Comparison of ENCODE assay signal across 18 cellular contexts in the genomic region with DNA sequence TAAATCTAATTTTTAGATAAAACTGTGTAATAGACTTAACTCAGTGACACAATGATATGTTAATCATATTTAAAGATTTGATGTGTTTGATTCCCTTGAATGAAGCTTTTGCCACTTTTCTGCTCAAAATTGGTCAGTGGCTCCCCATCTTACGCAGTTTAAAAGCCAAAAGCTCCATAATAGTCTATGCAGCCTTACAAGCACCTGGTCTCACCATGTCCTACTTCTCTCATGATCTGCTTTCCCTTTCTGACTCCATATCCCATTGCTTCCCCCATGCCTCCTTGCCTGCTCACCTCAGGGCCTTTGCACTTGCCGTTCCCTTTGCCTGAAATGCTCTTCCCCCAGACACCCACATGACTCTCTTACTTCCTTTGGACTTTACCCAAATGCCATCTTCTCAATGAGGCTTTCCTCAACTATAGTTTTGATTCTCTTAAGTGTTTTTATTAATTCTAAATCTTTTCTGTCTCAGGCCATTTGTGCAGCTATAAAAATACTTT. TPM values are rescaled to one million over a fixed set of nuclear protein-coding genes. Genes with fewer than 3 reads are reported as not detected.
DNase-seq lines count a peak whose midpoint lies in the region; ATAC-seq and TF ChIP-seq lines count a peak whose summit lies in the region.
"Had no signal": no experiment of that assay in that cellular context is flagged by ENCODE, and none has a peak within 500 bp of the region (broad histone marks: within the 10 kb centered on the region; RNA-seq: fewer than 3 reads in every experiment).

No MANE protein-coding gene starts in this region.

- no peaks in the 10 kb centered on the region for H3K27me3 ChIP-seq in breast epithelium
- H3K27me3 ChIP-seq: body of pancreas had no signal

- H3K27ac ChIP-seq in breast epithelium = no peak overlapping the region
- H3K27ac ChIP-seq: BLaER1 treated with 17β-estradiol and CSF1 and Interleukin-3, amounts not matched to agents 10 nM and 100 nM; body of pancreas; neutrophil had no signal

- H3K36me3 Mint-ChIP-seq in MCF 10A (ENCODE audit: insufficient read depth, unreplicated experiment) (peaks cover 10% of the 10 kb centered on the region), naive B cell (peaks cover 0 to 3% of the 10 kb centered on the region in 2 donors), type B pancreatic cell (peaks cover 13% of the 10 kb centered on the region)
- peaks cover 2% of the 10 kb centered on the region for H3K36me3 Mint-ChIP-seq in activated T-helper 1 cell treated with anti-CD3 and anti-CD28 coated beads, Interleukin-12 subunit alpha, Interleukin-12 subunit beta, Interleukin-2, Interleukin-4 antibody, amounts not matched to agents 30 ng/mL and 10 ng/mL and 1 ng/mL, durations not matched to agents 14 hours and 24 hours and 36 hours (ENCODE audit: low read depth)
- H3K36me3 Mint-ChIP-seq: memory B cell had no signal

- H3K9me3 Mint-ChIP-seq in MCF 10A (ENCODE audit: unreplicated experiment) (no peaks in the 10 kb centered on the region), naive B cell (peaks cover 0 to 2% (median 0%) of the 10 kb centered on the region in 7 donors), type B pancreatic cell (no peaks in the 10 kb centered on the region)
- no peaks in the 10 kb centered on the region for H3K9me3 Mint-ChIP-seq in activated T-helper 1 cell treated with anti-CD3 and anti-CD28 coated beads, Interleukin-12 subunit alpha, Interleukin-12 subunit beta, Interleukin-2, Interleukin-4 antibody, amounts not matched to agents 30 ng/mL and 10 ng/mL and 1 ng/mL, durations not matched to agents 14 hours and 24 hours and 36 hours
- H3K9me3 Mint-ChIP-seq: activated CD8-positive, alpha-beta T cell treated with anti-CD3 and anti-CD28 coated beads for 36 hours; activated naive CD4-positive, alpha-beta T cell treated with anti-CD3 and anti-CD28 coated beads, Interleukin-2, amount 50 U/mL, for 72 hours; activated T-cell treated with anti-CD3 and anti-CD28 coated beads, Interleukin-2, amount 50 U/mL, for 4 hours; memory B cell had no signal

- TF ChIP-seq POLR2A in breast epithelium (IDR thresholded peaks at IDR 0.05) = no peak

- peak overlapping the region; percentile 19 for H3K27ac Mint-ChIP-seq in MCF 10A (ENCODE audit: low read depth, unreplicated experiment)
- H3K27ac Mint-ChIP-seq in activated T-helper 1 cell treated with anti-CD3 and anti-CD28 coated beads, Interleukin-12 subunit alpha, Interleukin-12 subunit beta, Interleukin-2, Interleukin-4 antibody, amounts not matched to agents 30 ng/mL and 10 ng/mL and 1 ng/mL, durations not matched to agents 14 hours and 24 hours and 36 hours = no peak overlapping the region
- H3K27ac Mint-ChIP-seq in naive B cell = no peak overlapping the region
- H3K27ac Mint-ChIP-seq in type B pancreatic cell = peak overlapping the region; percentile 12
- H3K27ac Mint-ChIP-seq: activated CD8-positive, alpha-beta T cell treated with anti-CD3 and anti-CD28 coated beads for 36 hours had no signal

- H3K4me3 ChIP-seq in breast epithelium = no peak overlapping the region
- H3K4me3 ChIP-seq: body of pancreas had no signal

- CTCF ChIA-PET in MCF 10A (lab: Yijun Ruan, JAX) = interaction anchor here (0.6 kb wide), 1 partner anchor 335 kb away, joined by 3 read pairs; no protein-coding TSS in a partner anchor

- no TSS peak for BruUV-seq in MCF 10A (replicated peaks; lab: Mats Ljungman, UMichigan)

- TF ChIP-seq CTCF in MCF 10A (IDR thresholded peaks at IDR 0.05; ENCODE audit: unreplicated experiment) (no peak), breast epithelium (IDR thresholded peaks at IDR 0.05) (no peak), type B pancreatic cell (conservative IDR thresholded peaks at IDR 0.05) (no peak)

- POLR2A ChIA-PET in MCF 10A (lab: Yijun Ruan, JAX) = interaction anchor here (0.7 to 1.3 kb wide), 3 partner anchors 96 to 147 kb away, joined by 3 to 4 read pairs (median 4); a partner anchor contains a TSS

- H3K4me3 Mint-ChIP-seq in MCF 10A (ENCODE audit: unreplicated experiment) (peak overlapping the region; percentile 82), naive B cell (peak overlapping the region in 5 of 8 donors; percentile 25 to 86 (median 58)), type B pancreatic cell (peak overlapping the region; percentile 70)
- H3K4me3 Mint-ChIP-seq in activated T-helper 1 cell treated with anti-CD3 and anti-CD28 coated beads, Interleukin-12 subunit alpha, Interleukin-12 subunit beta, Interleukin-2, Interleukin-4 antibody, amounts not matched to agents 30 ng/mL and 10 ng/mL and 1 ng/mL, durations not matched to agents 14 hours and 24 hours and 36 hours = peak overlapping the region; percentile 12

- no peaks in the 10 kb centered on the region for H3K27me3 Mint-ChIP-seq in MCF 10A (ENCODE audit: insufficient read depth, unreplicated experiment)
- peaks cover 64% of the 10 kb centered on the region for H3K27me3 Mint-ChIP-seq in activated T-helper 1 cell treated with anti-CD3 and anti-CD28 coated beads, Interleukin-12 subunit alpha, Interleukin-12 subunit beta, Interleukin-2, Interleukin-4 antibody, amounts not matched to agents 30 ng/mL and 10 ng/mL and 1 ng/mL, durations not matched to agents 14 hours and 24 hours and 36 hours (ENCODE audit: insufficient read depth)
- H3K27me3 Mint-ChIP-seq in naive B cell = peaks cover 42 to 55% (median 47%) of the 10 kb centered on the region in 3 donors
- peaks cover 4% of the 10 kb centered on the region for H3K27me3 Mint-ChIP-seq in type B pancreatic cell

- no peak for ATAC-seq in naive B cell (ENCODE audit: low read depth in 2 of 2)
- no peak for ATAC-seq in GM19397 (IDR thresholded peaks at IDR 0.05; ENCODE audit: unreplicated experiment)
- ATAC-seq in GM18858 (IDR thresholded peaks at IDR 0.05; ENCODE audit: unreplicated experiment) = no peak
- ATAC-seq: activated CD8-positive, alpha-beta T cell treated with anti-CD3 and anti-CD28 coated beads for 36 hours; activated naive CD4-positive, alpha-beta T cell treated with anti-CD3 and anti-CD28 coated beads, Interleukin-2, amount 50 U/mL, for 72 hours; activated T-cell treated with anti-CD3 and anti-CD28 coated beads, Interleukin-2, amount 50 U/mL, for 4 hours; body of pancreas; GM12878 had no signal

- H3K9me3 ChIP-seq in breast epithelium = no peaks in the 10 kb centered on the region
- H3K9me3 ChIP-seq: BLaER1 treated with 17β-estradiol and CSF1 and Interleukin-3, amounts not matched to agents 10 nM and 100 nM; body of pancreas; neutrophil had no signal

- intact Hi-C loops in MCF 10A (cut with micrococcal nuclease) (no loop called here), breast epithelium (cut with DNase I; ENCODE audit: low total_unique reads) (no loop called here)
- intact Hi-C loops in activated T-helper 1 cell treated with anti-CD3 and anti-CD28 coated beads, Interleukin-12 subunit alpha, Interleukin-12 subunit beta, Interleukin-2, Interleukin-4 antibody, amounts not matched to agents 30 ng/mL and 10 ng/mL and 1 ng/mL, durations not matched to agents 14 hours and 24 hours and 36 hours (cut with micrococcal nuclease) = no loop called here

- DNase-seq in MCF 10A (ENCODE audit: unreplicated experiment) = no peak
- DNase-seq in breast epithelium (ENCODE audit: low spot score in 2 of 2) = no peak
- DNase-seq in activated T-helper 1 cell treated with anti-CD3 and anti-CD28 coated beads, Interleukin-12 subunit alpha, Interleukin-12 subunit beta, Interleukin-2, Interleukin-4 antibody, amounts not matched to agents 30 ng/mL and 10 ng/mL and 1 ng/mL, durations not matched to agents 14 hours and 24 hours and 36 hours (ENCODE audit: low spot score) = no peak
- DNase-seq in naive B cell = no peak
- DNase-seq in type B pancreatic cell (ENCODE audit: extremely low spot score, unreplicated experiment) = no peak
- DNase-seq in COR-L47 (lab: John Stamatoyannopoulos, UW) = no peak
- DNase-seq: activated CD8-positive, alpha-beta T cell treated with anti-CD3 and anti-CD28 coated beads for 36 hours; activated T-cell treated with anti-CD3 and anti-CD28 coated beads, Interleukin-2, amount 50 U/mL, for 4 hours; body of pancreas; hippocampal formation; Right ventricle myocardium superior had no signal

- H3K4me1 ChIP-seq in breast epithelium = no peaks in the 10 kb centered on the region

- H3K36me3 ChIP-seq in breast epithelium = no peaks in the 10 kb centered on the region
- H3K36me3 ChIP-seq: BLaER1 treated with 17β-estradiol and CSF1 and Interleukin-3, amounts not matched to agents 10 nM and 100 nM; neutrophil had no signal

- H3K4me1 Mint-ChIP-seq in MCF 10A (ENCODE audit: insufficient read depth, unreplicated experiment) = peaks cover 24% of the 10 kb centered on the region
- peaks cover 12% of the 10 kb centered on the region for H3K4me1 Mint-ChIP-seq in activated T-helper 1 cell treated with anti-CD3 and anti-CD28 coated beads, Interleukin-12 subunit alpha, Interleukin-12 subunit beta, Interleukin-2, Interleukin-4 antibody, amounts not matched to agents 30 ng/mL and 10 ng/mL and 1 ng/mL, durations not matched to agents 14 hours and 24 hours and 36 hours (ENCODE audit: low read depth)
- H3K4me1 Mint-ChIP-seq in naive B cell = peaks cover 16 to 25% (median 20%) of the 10 kb centered on the region in 3 donors
- peaks cover 20% of the 10 kb centered on the region for H3K4me1 Mint-ChIP-seq in type B pancreatic cell (ENCODE audit: unreplicated experiment)

RNA-seq across cellular contexts. Expression of a gene that starts 1.9 kb away (rescaled TPM):
- total RNA-seq in MCF 10A (2022) (11.5 and 15.1 TPM in 2 replicates), breast epithelium (1 to 10 TPM; 6.6 to 10.0 (median 9.6) TPM), type B pancreatic cell (ENCODE audit: low replicate concordance) (5.4 and 9.5 TPM in 2 replicates)
- 0.17 and 0.41 TPM in 2 replicates for total RNA-seq in activated T-helper 1 cell treated with anti-CD3 and anti-CD28 coated beads, Interleukin-12 subunit alpha, Interleukin-12 subunit beta, Interleukin-2, Interleukin-4 antibody, amounts not matched to agents 30 ng/mL and 10 ng/mL and 1 ng/mL, durations not matched to agents 14 hours and 24 hours and 36 hours
- polyA plus RNA-seq in naive B cell (ENCODE audit: low read depth in 6 of 6) = not detected

Comparison
In these comparisons a context has a peak if more than half of its experiments do, and no peak if none do; other contexts are left out.
1. H3K27ac Mint-ChIP-seq: peak in MCF 10A (single experiment) and type B pancreatic cell (single experiment); none in activated T-helper 1 cell treated with anti-CD3 and anti-CD28 coated beads, Interleukin-12 subunit alpha, Interleukin-12 subunit beta, Interleukin-2, Interleukin-4 antibody, amounts not matched to agents 30 ng/mL and 10 ng/mL and 1 ng/mL, durations not matched to agents 14 hours and 24 hours and 36 hours (single experiment) and naive B cell (0 of 6).
2. H3K4me3 Mint-ChIP-seq: peak in every context shown above with its lines; median percentile 82 in MCF 10A; 70 in type B pancreatic cell; 58 in naive B cell; 12 in activated T-helper 1 cell treated with anti-CD3 and anti-CD28 coated beads, Interleukin-12 subunit alpha, Interleukin-12 subunit beta, Interleukin-2, Interleukin-4 antibody, amounts not matched to agents 30 ng/mL and 10 ng/mL and 1 ng/mL, durations not matched to agents 14 hours and 24 hours and 36 hours.